ENCODE assay signal across 20 cellular contexts in genomic region chr1:92329356-92330129, GRCh38. TPM values are rescaled to one million over a fixed set of nuclear protein-coding genes. Genes with fewer than 3 reads are reported as not detected.
DNase-seq lines count a peak whose midpoint lies in the region; ATAC-seq, FAIRE-seq and TF ChIP-seq lines count a peak whose summit lies in the region.
"Had no signal": no experiment of that assay in that cellular context is flagged by ENCODE, and none has a peak within 500 bp of the region (broad histone marks: within the 10 kb centered on the region; RNA-seq: fewer than 3 reads in every experiment).

No MANE protein-coding gene starts in this region.

- H2BK5ac ChIP-seq in mesenchymal stem cell (ENCODE audit: low read depth, low read length, poor library complexity, severe bottlenecking), result no peak overlapping the region

- no peak overlapping the region for H3K4ac ChIP-seq in mesenchymal stem cell (ENCODE audit: low read depth in 1 of 2, low read length in 2 of 2)

- H3K4me1 ChIP-seq in mesenchymal stem cell (ENCODE audit: control insufficient read depth, insufficient read depth, low read depth, low read length) (peaks cover 3% of the 10 kb centered on the region), kidney (ENCODE audit: control insufficient read depth in 1 of 2, insufficient read depth in 1 of 2, low read depth in 1 of 2, low read length in 2 of 2) (no peaks in the 10 kb centered on the region)
- H3K4me1 ChIP-seq: HAP-1, left lung, sigmoid colon, suprapubic skin had no signal

- intact Hi-C loops in kidney (cut with DNase I), result no loop called here

- no peak overlapping the region for H2AK5ac ChIP-seq in mesenchymal stem cell (ENCODE audit: low read length, severe bottlenecking)

- H3K9me3 ChIP-seq in mesenchymal stem cell (ENCODE audit: control insufficient read depth, low read length) (peaks cover 44% of the 10 kb centered on the region), kidney (ENCODE audit: control insufficient read depth in 1 of 2, low read length in 2 of 2) (peaks cover 0 to 10% of the 10 kb centered on the region in 2 donors)
- H3K9me3 ChIP-seq: HAP-1 had no signal

- peak; percentile 97 for DNase-seq in EL
- DNase-seq in RPMI7951 (ENCODE audit: low read depth), result peak; percentile 98
- peak; percentile 96 for DNase-seq in choroid plexus epithelial cell (ENCODE audit: low read depth)
- DNase-seq in mesenchymal stem cell, result peak; percentile 63
- DNase-seq in SK-N-DZ (ENCODE audit: low spot score), result no peak
- DNase-seq in kidney, result no peak
- DNase-seq in AG20443 (ENCODE audit: low spot score), result no peak
- DNase-seq: activated naive CD8-positive, alpha-beta T cell treated with anti-CD3 and anti-CD28 coated beads, Interleukin-2, amount 50 U/mL, for 24 hours; left lung; NCI-H2029; NCI-H524 treated with DMSO at 0.1 percent for 48 hours; ovary; sigmoid colon; stimulated activated CD4-positive, alpha-beta T cell treated with anti-CD3 and anti-CD28 coated beads, Interleukin-2, amount 100 ng/mL, for 48 hours; WERI-Rb-1 had no signal

- no peak overlapping the region for H2BK120ac ChIP-seq in mesenchymal stem cell (ENCODE audit: low read depth, low read length)

- H3K27me3 ChIP-seq in mesenchymal stem cell (ENCODE audit: control insufficient read depth in 1 of 2, insufficient read depth in 1 of 2, low read length in 2 of 2), result no peaks in the 10 kb centered on the region
- H3K27me3 ChIP-seq: left lung, ovary, sigmoid colon, suprapubic skin had no signal

- H3K23ac ChIP-seq in mesenchymal stem cell (ENCODE audit: low read length in 2 of 2), result no peak overlapping the region

- H3K79me1 ChIP-seq in mesenchymal stem cell (replicated peaks; ENCODE audit: low read length, poor library complexity, severe bottlenecking), result peaks cover 17% of the 10 kb centered on the region

- no peak overlapping the region for H3K9ac ChIP-seq in mesenchymal stem cell (ENCODE audit: low read length)
- no peak overlapping the region for H3K9ac ChIP-seq in kidney (ENCODE audit: low read length in 2 of 2)

- no peak overlapping the region for H3K18ac ChIP-seq in mesenchymal stem cell (ENCODE audit: low read depth in 1 of 2, low read length in 2 of 2)

- H3K27ac ChIP-seq in mesenchymal stem cell (ENCODE audit: low read length, poor library complexity, severe bottlenecking) (peak overlapping the region; percentile 59), kidney (ENCODE audit: low read depth in 2 of 2, low read length in 2 of 2) (no peak overlapping the region)
- H3K27ac ChIP-seq: left lung, ovary, sigmoid colon, suprapubic skin, WERI-Rb-1 had no signal

- H2AFZ ChIP-seq in mesenchymal stem cell (ENCODE audit: low read depth, low read length), result no peak overlapping the region

- no peak for FAIRE-seq in kidney (lab: Jason Lieb, UNC)
- FAIRE-seq: colon, D721Med had no signal

- H3K36me3 ChIP-seq in mesenchymal stem cell (ENCODE audit: control insufficient read depth in 1 of 2, insufficient read depth in 2 of 2, low read depth in 1 of 2, low read length in 2 of 2), result peaks cover 19 to 64% of the 10 kb centered on the region in 2 experiments
- peaks cover 0 to 9% of the 10 kb centered on the region in 2 donors for H3K36me3 ChIP-seq in kidney (ENCODE audit: control insufficient read depth in 1 of 2, insufficient read depth in 2 of 2, low read length in 2 of 2)
- H3K36me3 ChIP-seq: HAP-1, ovary had no signal

- H4K8ac ChIP-seq in mesenchymal stem cell (ENCODE audit: low read length), result no peak overlapping the region

- no peak overlapping the region for H2BK15ac ChIP-seq in mesenchymal stem cell (ENCODE audit: low read depth, poor library complexity, severe bottlenecking)

- peak overlapping the region; percentile 27 for H4K91ac ChIP-seq in mesenchymal stem cell (ENCODE audit: low read length)

- H3K4me3 ChIP-seq in choroid plexus epithelial cell (ENCODE audit: low read depth, low read length) (no peak overlapping the region), mesenchymal stem cell (ENCODE audit: insufficient read depth in 1 of 2, low read depth in 1 of 2, low read length in 2 of 2) (no peak overlapping the region), kidney (ENCODE audit: low read length in 2 of 2) (no peak overlapping the region)
- H3K4me3 ChIP-seq: HAP-1, left lung, ovary, sigmoid colon, suprapubic skin had no signal

- peak; percentile 32 for TF ChIP-seq CTCF in choroid plexus epithelial cell (conservative IDR thresholded peaks at IDR 0.05; ENCODE audit: low read depth, low read length)
- no peak for TF ChIP-seq CTCF in kidney (IDR thresholded peaks at IDR 0.05; ENCODE audit: borderline replicate concordance, extremely low read depth, insufficient read depth)

- H2BK12ac ChIP-seq in mesenchymal stem cell (ENCODE audit: low read length in 2 of 2), result no peak overlapping the region

- H3K4me2 ChIP-seq in mesenchymal stem cell (ENCODE audit: low read length, poor library complexity, severe bottlenecking), result no peak overlapping the region

- 96% methylated on average over 4 of the region's 6 CpGs for WGBS in mesenchymal stem cell

- no peak for ATAC-seq in HG02759 (IDR thresholded peaks at IDR 0.05; ENCODE audit: unreplicated experiment)
- ATAC-seq: activated naive CD8-positive, alpha-beta T cell treated with anti-CD3 and anti-CD28 coated beads, Interleukin-2, amount 50 U/mL, for 24 hours; left lung had no signal

- no peak overlapping the region for H3K14ac ChIP-seq in mesenchymal stem cell (ENCODE audit: low read length in 2 of 2)

RNA-seq across cellular contexts. Expression of gene RPAP2, which starts 30.7 kb away (rescaled TPM):
- 11.2 and 14.8 TPM in 2 replicates for total RNA-seq in RPMI7951 (2014; rRNA removed; shearing (Covaris generic))
- 10.5 TPM for polyA plus RNA-seq in mesenchymal stem cell (2013, experiment 1 of 2)
- polyA plus RNA-seq in mesenchymal stem cell (2013, experiment 2 of 2), result 10.8 TPM
- 5.8 and 6.1 TPM in 2 replicates for polyA plus RNA-seq in SK-N-DZ (2014; cell fraction: cytosol; rRNA removed)
- 2.0 and 3.4 TPM in 2 replicates for polyA plus RNA-seq in SK-N-DZ (2014; cell fraction: nucleus; rRNA removed)
- 25.1 TPM for total RNA-seq in kidney
- 11.4 TPM for polyA plus RNA-seq in kidney (ENCODE audit: insufficient read depth, low read depth, low replicate concordance)

RNA-seq across cellular contexts. Expression of gene GLMN, which starts 30.8 kb away (rescaled TPM):
- total RNA-seq in RPMI7951 (2014; rRNA removed; shearing (Covaris generic)), result 15.9 and 20.2 TPM in 2 replicates
- 8.6 TPM for polyA plus RNA-seq in mesenchymal stem cell (2013, experiment 1 of 2)
- polyA plus RNA-seq in mesenchymal stem cell (2013, experiment 2 of 2), result 9.2 TPM
- polyA plus RNA-seq in SK-N-DZ (2014; cell fraction: cytosol; rRNA removed), result 13.1 and 14.5 TPM in 2 replicates
- polyA plus RNA-seq in SK-N-DZ (2014; cell fraction: nucleus; rRNA removed), result 15.8 and 28.6 TPM in 2 replicates
- 7.9 TPM for total RNA-seq in kidney
- polyA plus RNA-seq in kidney (ENCODE audit: insufficient read depth, low read depth, low replicate concordance), result 6.4 TPM

Comparison
In these comparisons a context has a peak if more than half of its experiments do, and no peak if none do; other contexts are left out.
1. DNase-seq: peak in EL (single experiment), RPMI7951 (single experiment), choroid plexus epithelial cell (single experiment) and mesenchymal stem cell (single experiment); none in SK-N-DZ (single experiment), kidney (single experiment) and AG20443 (single experiment).